ENCODE assay signal across 8 cellular contexts in genomic region chrX:101051153-101051548, GRCh38. TPM values are rescaled to one million over a fixed set of nuclear protein-coding genes. Genes with fewer than 3 reads are reported as not detected.
DNase-seq lines count a peak whose midpoint lies in the region; ATAC-seq, FAIRE-seq and TF ChIP-seq lines count a peak whose summit lies in the region.

No MANE protein-coding gene starts in this region.

- no peaks in the 10 kb centered on the region for H3K9me3 Mint-ChIP-seq in activated T-cell treated with anti-CD3 and anti-CD28 coated beads, Interleukin-2, amount 50 U/mL, for 4 hours

- no peaks in the 10 kb centered on the region; the same call in 1 of the 2 replicates for H3F3A ChIP-seq in Loucy (ENCODE audit: low read depth)

- 6 to 36% methylated on average over 5 of the region's 5 CpGs for WGBS in pancreas, 2 donors

- DNase-seq in activated T-cell treated with anti-CD3 and anti-CD28 coated beads, Interleukin-2, amount 50 U/mL, for 4 hours = no peak
- DNase-seq in activated T-cell treated with anti-CD3 and anti-CD28 coated beads, Interleukin-2, amount 50 U/mL, for 1 hour = no peak
- DNase-seq in pancreas (peak in 1 of 6 donors; percentile 24), activated gamma-delta T cell treated with Interleukin-2 at 50 U/mL for 16 hours (no peak), occipital lobe (lab: John Stamatoyannopoulos, UW) (no peak)

- no peaks in the 10 kb centered on the region for H4K20me1 ChIP-seq in Loucy (ENCODE audit: insufficient read depth, low read length, poor library complexity, severe bottlenecking)

- TF ChIP-seq CTCF in Loucy (conservative IDR thresholded peaks at IDR 0.05; ENCODE audit: low read length) = no peak
- no peak for TF ChIP-seq CTCF in pancreas (IDR thresholded peaks at IDR 0.05)

- peak overlapping the region; percentile 99 for H3K4me3 ChIP-seq in Loucy (ENCODE audit: low read length, poor library complexity, severe bottlenecking)
- peak overlapping the region; percentile 57 for H3K4me3 ChIP-seq in endocrine pancreas (ENCODE audit: control insufficient read depth, insufficient read depth, low read length)
- peak overlapping the region; percentile 13 to 57 (median 40) for H3K4me3 ChIP-seq in pancreas

- peak overlapping the region; percentile 67 to 88 (median 79) for H3K27ac ChIP-seq in pancreas

- peak overlapping the region; percentile 88 for H3K4me3 Mint-ChIP-seq in activated T-cell treated with anti-CD3 and anti-CD28 coated beads, Interleukin-2, amount 50 U/mL, for 4 hours

- H3K9ac ChIP-seq in Loucy (ENCODE audit: low read depth, low read length, poor library complexity, severe bottlenecking) (peak overlapping the region; percentile 95), endocrine pancreas (ENCODE audit: control insufficient read depth, insufficient read depth, low read length) (peak overlapping the region; percentile 61)

- H3K4me1 Mint-ChIP-seq in activated T-cell treated with anti-CD3 and anti-CD28 coated beads, Interleukin-2, amount 50 U/mL, for 4 hours (ENCODE audit: low read depth) = peaks cover 21% of the 10 kb centered on the region

- H3K9me3 ChIP-seq in Loucy (ENCODE audit: insufficient read depth, low read depth, low read length) (no peaks in the 10 kb centered on the region), endocrine pancreas (ENCODE audit: control insufficient read depth, low read length) (no peaks in the 10 kb centered on the region), pancreas (no peaks in the 10 kb centered on the region)

- H3K79me2 ChIP-seq in Loucy (ENCODE audit: insufficient read depth, low read length) = peaks cover 14% of the 10 kb centered on the region; the same call in 1 of the 2 replicates

- H3K4me2 ChIP-seq in Loucy (ENCODE audit: low read depth, low read length, poor library complexity, severe bottlenecking) = peak overlapping the region; percentile 84

- H3K36me3 Mint-ChIP-seq in activated T-cell treated with anti-CD3 and anti-CD28 coated beads, Interleukin-2, amount 50 U/mL, for 4 hours (ENCODE audit: insufficient read depth) = peaks cover 4% of the 10 kb centered on the region

- no peak for FAIRE-seq in pancreas (lab: Jason Lieb, UNC)

- peak overlapping the region; percentile 98 for H2AFZ ChIP-seq in Loucy (ENCODE audit: low read length)

- H3K27me3 Mint-ChIP-seq in activated T-cell treated with anti-CD3 and anti-CD28 coated beads, Interleukin-2, amount 50 U/mL, for 4 hours (ENCODE audit: low read depth) = no peaks in the 10 kb centered on the region

- H3K36me3 ChIP-seq in Loucy (ENCODE audit: insufficient read depth, low read length) = no peaks in the 10 kb centered on the region
- no peaks in the 10 kb centered on the region for H3K36me3 ChIP-seq in endocrine pancreas (ENCODE audit: control insufficient read depth, insufficient read depth, low read length)
- H3K36me3 ChIP-seq in pancreas = no peaks in the 10 kb centered on the region

- intact Hi-C loops in pancreas (cut with DNase I) = no loop called here

- ATAC-seq in activated T-cell treated with anti-CD3 and anti-CD28 coated beads, Interleukin-2, amount 50 U/mL, for 4 hours = no peak
- ATAC-seq in pancreas (peak in 2 of 4 donors; percentile 1 to 3), GM19328 (IDR thresholded peaks at IDR 0.05; ENCODE audit: unreplicated experiment) (no peak)

- H3K4me1 ChIP-seq in Loucy (ENCODE audit: insufficient read depth, low read length, poor library complexity, severe bottlenecking) = peaks cover 4% of the 10 kb centered on the region
- no peaks in the 10 kb centered on the region for H3K4me1 ChIP-seq in endocrine pancreas (ENCODE audit: control insufficient read depth, insufficient read depth, low read length)
- H3K4me1 ChIP-seq in pancreas = no peaks in the 10 kb centered on the region

- no peaks in the 10 kb centered on the region for H3K27me3 ChIP-seq in Loucy (ENCODE audit: insufficient read depth, low read length, poor library complexity, severe bottlenecking)
- H3K27me3 ChIP-seq in endocrine pancreas (ENCODE audit: control insufficient read depth, insufficient read depth, low read length) = no peaks in the 10 kb centered on the region
- peaks cover 0 to 3% (median 0%) of the 10 kb centered on the region in 4 donors for H3K27me3 ChIP-seq in pancreas

- H3K9me2 ChIP-seq in Loucy (replicated peaks; ENCODE audit: low read depth, low read length) = no peaks in the 10 kb centered on the region

RNA-seq across cellular contexts. Expression of gene TRMT2B, which starts 0.8 kb away (rescaled TPM):
- 10 to 100 TPM; 15.4 to 17.0 (median 15.5) TPM for total RNA-seq in activated T-cell treated with anti-CD3 and anti-CD28 coated beads, Interleukin-2, amount 50 U/mL, for 4 hours
- total RNA-seq in pancreas = 10 to 100 TPM in 1 of 6 donors, 1 to 10 TPM in 5; 6.1 to 11.4 (median 7.5) TPM
- 1 to 10 TPM; 7.3 to 7.4 TPM for polyA plus RNA-seq in pancreas
- total RNA-seq in occipital lobe = 8.7 TPM

RNA-seq across cellular contexts. Expression of gene TMEM35A, which starts 27.5 kb away (rescaled TPM):
- not detected for total RNA-seq in activated T-cell treated with anti-CD3 and anti-CD28 coated beads, Interleukin-2, amount 50 U/mL, for 4 hours
- total RNA-seq in pancreas (under 1 TPM in 5 of 6 donors, not detected in 1; 0.08 to 0.25 (median 0.14) TPM), occipital lobe (66.4 TPM)
- under 1 TPM; 0.34 to 0.59 TPM for polyA plus RNA-seq in pancreas

RNA-seq across cellular contexts. Expression of gene CENPI, which starts 46.9 kb away (rescaled TPM):
- total RNA-seq in activated T-cell treated with anti-CD3 and anti-CD28 coated beads, Interleukin-2, amount 50 U/mL, for 4 hours = 1 to 10 TPM; 2.8 to 3.3 (median 3.0) TPM
- under 1 TPM in 5 of 6 donors, not detected in 1; 0.16 to 0.44 (median 0.35) TPM for total RNA-seq in pancreas
- under 1 TPM; 0.26 to 0.34 TPM for polyA plus RNA-seq in pancreas
- 7.0 TPM for total RNA-seq in occipital lobe

Comparison
In these comparisons a context has a peak if more than half of its experiments do, and no peak if none do; other contexts are left out.
1. H3K4me3 ChIP-seq: peak in every context shown above with its lines; median percentile 99 in Loucy; 57 in endocrine pancreas; 40 in pancreas.
2. RNA of gene TMEM35A, which starts 27.5 kb away (total RNA-seq): 66.4 TPM in occipital lobe (single experiment); 0.08 to 0.25 TPM in pancreas and not detected in activated T-cell treated with anti-CD3 and anti-CD28 coated beads, Interleukin-2, amount 50 U/mL, for 4 hours; every median in the first group is over 10 times any median in the second.